ENCODE assay signal across 1 cellular context in the genomic region with DNA sequence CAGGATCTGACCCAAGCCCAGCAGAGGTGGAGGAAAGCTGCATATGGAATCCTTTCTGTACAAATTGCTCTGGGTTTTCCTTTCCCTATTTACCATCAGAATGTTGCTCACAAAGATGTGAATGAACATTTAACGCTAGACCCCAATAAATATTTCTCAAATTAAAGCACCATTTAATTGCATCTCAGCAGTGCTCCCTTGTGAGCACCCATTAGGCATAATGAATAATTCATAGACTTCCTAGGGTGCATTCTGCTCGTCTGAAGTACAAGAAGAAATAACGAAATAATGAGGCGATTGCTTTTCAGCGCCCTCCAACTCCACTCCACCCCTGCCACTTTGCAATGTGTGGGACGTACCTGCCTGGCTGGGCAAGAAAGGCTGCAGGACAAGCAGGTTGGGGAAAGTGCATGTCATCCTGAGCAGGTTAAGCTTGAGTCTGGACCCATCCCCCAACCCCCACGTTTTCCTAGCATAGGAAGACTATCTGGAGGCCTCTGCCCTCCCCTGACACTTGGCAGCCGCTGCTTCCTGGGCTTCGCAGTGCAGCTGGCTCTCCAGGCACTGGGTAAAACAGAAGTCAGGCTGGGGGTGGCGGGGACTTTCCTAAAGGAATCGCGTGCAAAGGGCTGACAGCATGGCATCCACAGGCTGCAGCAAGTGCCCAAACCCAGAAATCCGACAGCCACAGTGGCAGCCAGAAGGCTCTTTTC.
TF ChIP-seq lines count a peak whose summit lies in the region.

No MANE protein-coding gene starts in this region.

TF ChIP-seq in H1, 55 proteins besides CTCF, POLR2A, EP300 and RAD21 (continued from another document):
- TF ChIP-seq, protein P1, sequence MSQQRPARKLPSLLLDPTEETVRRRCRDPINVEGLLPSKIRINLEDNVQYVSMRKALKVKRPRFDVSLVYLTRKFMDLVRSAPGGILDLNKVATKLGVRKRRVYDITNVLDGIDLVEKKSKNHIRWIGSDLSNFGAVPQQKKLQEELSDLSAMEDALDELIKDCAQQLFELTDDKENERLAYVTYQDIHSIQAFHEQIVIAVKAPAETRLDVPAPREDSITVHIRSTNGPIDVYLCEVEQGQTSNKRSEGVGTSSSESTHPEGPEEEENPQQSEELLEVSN (IDR thresholded peaks at IDR 0.05), result 0 out of 2 replicates have a peak, but pooled peaks have one; percentile 21
- TF ChIP-seq JUN (IDR thresholded peaks at IDR 0.05; ENCODE audit: low read depth, low read length), result no peak
- TF ChIP-seq SIX5 (IDR thresholded peaks at IDR 0.05; ENCODE audit: low read depth, low read length), result no peak
- TF ChIP-seq SIN3A (conservative IDR thresholded peaks at IDR 0.05 in 1 of 2, IDR thresholded peaks at IDR 0.05 in 1 of 2; ENCODE audit: low read depth in 1 of 2, low read length in 2 of 2), result 0 out of 4 replicates have a peak, but pooled peaks of 1 of the 2 experiments have one; percentile 53
- peak; percentile 26; the same call in 1 of the 2 replicates for TF ChIP-seq MAFK (IDR thresholded peaks at IDR 0.05; ENCODE audit: low read depth, low read length)
- TF ChIP-seq, protein P2, sequence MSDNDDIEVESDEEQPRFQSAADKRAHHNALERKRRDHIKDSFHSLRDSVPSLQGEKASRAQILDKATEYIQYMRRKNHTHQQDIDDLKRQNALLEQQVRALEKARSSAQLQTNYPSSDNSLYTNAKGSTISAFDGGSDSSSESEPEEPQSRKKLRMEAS (IDR thresholded peaks at IDR 0.05), result peak; percentile 51
- TF ChIP-seq RFX5 (IDR thresholded peaks at IDR 0.05; ENCODE audit: borderline replicate concordance, low read depth, low read length), result no peak
- TF ChIP-seq BACH1 (IDR thresholded peaks at IDR 0.05; ENCODE audit: low read length), result no peak
- TF ChIP-seq HDAC6 (IDR thresholded peaks at IDR 0.05; ENCODE audit: low read depth, low read length), result no peak
- no peak for TF ChIP-seq RXRA (IDR thresholded peaks at IDR 0.05; ENCODE audit: insufficient read depth, low read depth, low read length)
- TF ChIP-seq, protein P3, sequence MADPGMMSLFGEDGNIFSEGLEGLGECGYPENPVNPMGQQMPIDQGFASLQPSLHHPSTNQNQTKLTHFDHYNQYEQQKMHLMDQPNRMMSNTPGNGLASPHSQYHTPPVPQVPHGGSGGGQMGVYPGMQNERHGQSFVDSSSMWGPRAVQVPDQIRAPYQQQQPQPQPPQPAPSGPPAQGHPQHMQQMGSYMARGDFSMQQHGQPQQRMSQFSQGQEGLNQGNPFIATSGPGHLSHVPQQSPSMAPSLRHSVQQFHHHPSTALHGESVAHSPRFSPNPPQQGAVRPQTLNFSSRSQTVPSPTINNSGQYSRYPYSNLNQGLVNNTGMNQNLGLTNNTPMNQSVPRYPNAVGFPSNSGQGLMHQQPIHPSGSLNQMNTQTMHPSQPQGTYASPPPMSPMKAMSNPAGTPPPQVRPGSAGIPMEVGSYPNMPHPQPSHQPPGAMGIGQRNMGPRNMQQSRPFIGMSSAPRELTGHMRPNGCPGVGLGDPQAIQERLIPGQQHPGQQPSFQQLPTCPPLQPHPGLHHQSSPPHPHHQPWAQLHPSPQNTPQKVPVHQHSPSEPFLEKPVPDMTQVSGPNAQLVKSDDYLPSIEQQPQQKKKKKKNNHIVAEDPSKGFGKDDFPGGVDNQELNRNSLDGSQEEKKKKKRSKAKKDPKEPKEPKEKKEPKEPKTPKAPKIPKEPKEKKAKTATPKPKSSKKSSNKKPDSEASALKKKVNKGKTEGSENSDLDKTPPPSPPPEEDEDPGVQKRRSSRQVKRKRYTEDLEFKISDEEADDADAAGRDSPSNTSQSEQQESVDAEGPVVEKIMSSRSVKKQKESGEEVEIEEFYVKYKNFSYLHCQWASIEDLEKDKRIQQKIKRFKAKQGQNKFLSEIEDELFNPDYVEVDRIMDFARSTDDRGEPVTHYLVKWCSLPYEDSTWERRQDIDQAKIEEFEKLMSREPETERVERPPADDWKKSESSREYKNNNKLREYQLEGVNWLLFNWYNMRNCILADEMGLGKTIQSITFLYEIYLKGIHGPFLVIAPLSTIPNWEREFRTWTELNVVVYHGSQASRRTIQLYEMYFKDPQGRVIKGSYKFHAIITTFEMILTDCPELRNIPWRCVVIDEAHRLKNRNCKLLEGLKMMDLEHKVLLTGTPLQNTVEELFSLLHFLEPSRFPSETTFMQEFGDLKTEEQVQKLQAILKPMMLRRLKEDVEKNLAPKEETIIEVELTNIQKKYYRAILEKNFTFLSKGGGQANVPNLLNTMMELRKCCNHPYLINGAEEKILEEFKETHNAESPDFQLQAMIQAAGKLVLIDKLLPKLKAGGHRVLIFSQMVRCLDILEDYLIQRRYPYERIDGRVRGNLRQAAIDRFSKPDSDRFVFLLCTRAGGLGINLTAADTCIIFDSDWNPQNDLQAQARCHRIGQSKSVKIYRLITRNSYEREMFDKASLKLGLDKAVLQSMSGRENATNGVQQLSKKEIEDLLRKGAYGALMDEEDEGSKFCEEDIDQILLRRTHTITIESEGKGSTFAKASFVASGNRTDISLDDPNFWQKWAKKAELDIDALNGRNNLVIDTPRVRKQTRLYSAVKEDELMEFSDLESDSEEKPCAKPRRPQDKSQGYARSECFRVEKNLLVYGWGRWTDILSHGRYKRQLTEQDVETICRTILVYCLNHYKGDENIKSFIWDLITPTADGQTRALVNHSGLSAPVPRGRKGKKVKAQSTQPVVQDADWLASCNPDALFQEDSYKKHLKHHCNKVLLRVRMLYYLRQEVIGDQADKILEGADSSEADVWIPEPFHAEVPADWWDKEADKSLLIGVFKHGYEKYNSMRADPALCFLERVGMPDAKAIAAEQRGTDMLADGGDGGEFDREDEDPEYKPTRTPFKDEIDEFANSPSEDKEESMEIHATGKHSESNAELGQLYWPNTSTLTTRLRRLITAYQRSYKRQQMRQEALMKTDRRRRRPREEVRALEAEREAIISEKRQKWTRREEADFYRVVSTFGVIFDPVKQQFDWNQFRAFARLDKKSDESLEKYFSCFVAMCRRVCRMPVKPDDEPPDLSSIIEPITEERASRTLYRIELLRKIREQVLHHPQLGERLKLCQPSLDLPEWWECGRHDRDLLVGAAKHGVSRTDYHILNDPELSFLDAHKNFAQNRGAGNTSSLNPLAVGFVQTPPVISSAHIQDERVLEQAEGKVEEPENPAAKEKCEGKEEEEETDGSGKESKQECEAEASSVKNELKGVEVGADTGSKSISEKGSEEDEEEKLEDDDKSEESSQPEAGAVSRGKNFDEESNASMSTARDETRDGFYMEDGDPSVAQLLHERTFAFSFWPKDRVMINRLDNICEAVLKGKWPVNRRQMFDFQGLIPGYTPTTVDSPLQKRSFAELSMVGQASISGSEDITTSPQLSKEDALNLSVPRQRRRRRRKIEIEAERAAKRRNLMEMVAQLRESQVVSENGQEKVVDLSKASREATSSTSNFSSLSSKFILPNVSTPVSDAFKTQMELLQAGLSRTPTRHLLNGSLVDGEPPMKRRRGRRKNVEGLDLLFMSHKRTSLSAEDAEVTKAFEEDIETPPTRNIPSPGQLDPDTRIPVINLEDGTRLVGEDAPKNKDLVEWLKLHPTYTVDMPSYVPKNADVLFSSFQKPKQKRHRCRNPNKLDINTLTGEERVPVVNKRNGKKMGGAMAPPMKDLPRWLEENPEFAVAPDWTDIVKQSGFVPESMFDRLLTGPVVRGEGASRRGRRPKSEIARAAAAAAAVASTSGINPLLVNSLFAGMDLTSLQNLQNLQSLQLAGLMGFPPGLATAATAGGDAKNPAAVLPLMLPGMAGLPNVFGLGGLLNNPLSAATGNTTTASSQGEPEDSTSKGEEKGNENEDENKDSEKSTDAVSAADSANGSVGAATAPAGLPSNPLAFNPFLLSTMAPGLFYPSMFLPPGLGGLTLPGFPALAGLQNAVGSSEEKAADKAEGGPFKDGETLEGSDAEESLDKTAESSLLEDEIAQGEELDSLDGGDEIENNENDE (IDR thresholded peaks at IDR 0.05; ENCODE audit: insufficient replicate concordance, low read length), result no peak
- TF ChIP-seq GTF2F1 (IDR thresholded peaks at IDR 0.05; ENCODE audit: borderline replicate concordance, low read depth, low read length), result no peak
- TF ChIP-seq ATF2 (IDR thresholded peaks at IDR 0.05; ENCODE audit: low read length), result no peak
- TF ChIP-seq POLR2AphosphoS5 (IDR thresholded peaks at IDR 0.05; ENCODE audit: low read depth, low read length), result no peak
- peak; percentile 84 for TF ChIP-seq ASH2L (IDR thresholded peaks at IDR 0.05; ENCODE audit: low read length)
- TF ChIP-seq JUND (IDR thresholded peaks at IDR 0.05; ENCODE audit: low read length), result no peak
- no peak for TF ChIP-seq EGR1 (IDR thresholded peaks at IDR 0.05; ENCODE audit: borderline replicate concordance, low read depth, low read length)
- TF ChIP-seq CBX8 (IDR thresholded peaks at IDR 0.05; ENCODE audit: borderline replicate concordance, low read depth, low read length), result no peak
- TF ChIP-seq SP4 (IDR thresholded peaks at IDR 0.05; ENCODE audit: low read length), result no peak
- no peak for TF ChIP-seq NRF1 (IDR thresholded peaks at IDR 0.05; ENCODE audit: low read depth, low read length)
- no peak; the same call in 1 of the 2 replicates for TF ChIP-seq TBP (IDR thresholded peaks at IDR 0.05; ENCODE audit: low read depth, low read length)
- no peak for TF ChIP-seq CBX5 (IDR thresholded peaks at IDR 0.05; ENCODE audit: low read depth, low read length)
- no peak for TF ChIP-seq EZH2 (IDR thresholded peaks at IDR 0.05; ENCODE audit: low read depth, low read length, severe bottlenecking)
- TF ChIP-seq CHD1 (IDR thresholded peaks at IDR 0.05; ENCODE audit: low read depth, low read length), result no peak
- TF ChIP-seq CHD2 (IDR thresholded peaks at IDR 0.05; ENCODE audit: low read length), result peak; percentile 12; the same call in 1 of the 2 replicates
- TF ChIP-seq TEAD4 (IDR thresholded peaks at IDR 0.05; ENCODE audit: low read depth, low read length), result no peak
- no peak for TF ChIP-seq BCL11A (IDR thresholded peaks at IDR 0.05; ENCODE audit: low read depth in 2 of 2, low read length in 2 of 2)
- TF ChIP-seq, protein P4, sequence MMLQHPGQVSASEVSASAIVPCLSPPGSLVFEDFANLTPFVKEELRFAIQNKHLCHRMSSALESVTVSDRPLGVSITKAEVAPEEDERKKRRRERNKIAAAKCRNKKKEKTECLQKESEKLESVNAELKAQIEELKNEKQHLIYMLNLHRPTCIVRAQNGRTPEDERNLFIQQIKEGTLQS (IDR thresholded peaks at IDR 0.05; ENCODE audit: insufficient read depth, low read depth, low read length), result no peak
- no peak for TF ChIP-seq SIRT6 (IDR thresholded peaks at IDR 0.05; ENCODE audit: low read length)
- TF ChIP-seq CEBPB (IDR thresholded peaks at IDR 0.05; ENCODE audit: low read depth, low read length), result no peak
- TF ChIP-seq RBBP5 (IDR thresholded peaks at IDR 0.05; ENCODE audit: borderline replicate concordance, low read depth, low read length), result peak; percentile 88; the same call in 1 of the 2 replicates
- TF ChIP-seq FOSL1 (IDR thresholded peaks at IDR 0.05; ENCODE audit: insufficient read depth, low read depth, low read length), result no peak
- TF ChIP-seq KDM5A (IDR thresholded peaks at IDR 0.05; ENCODE audit: low read length), result no peak
- TF ChIP-seq RNF2 (IDR thresholded peaks at IDR 0.05; ENCODE audit: borderline replicate concordance, low read depth, low read length, missing control alignments, poor library complexity, severe bottlenecking), result no peak
- no peak for TF ChIP-seq ZNF274 (IDR thresholded peaks at IDR 0.05; ENCODE audit: borderline replicate concordance, extremely low read depth, low read length)
